Comparison of ENCODE assay signal across 12 cellular contexts in genomic region chr10:513393-513792, GRCh38.
DNase-seq lines count a peak whose midpoint lies in the region; ATAC-seq and TF ChIP-seq lines count a peak whose summit lies in the region.
"Had no signal": no experiment of that assay in that cellular context is flagged by ENCODE, and none has a peak within 500 bp of the region (broad histone marks: within the 10 kb centered on the region; RNA-seq: fewer than 3 reads in every experiment).

No MANE protein-coding gene starts in this region.

- 97% methylated on average over 18 of the region's 18 CpGs for WGBS in mesenchymal stem cell

- peaks cover 0 to 9% of the 10 kb centered on the region in 2 donors for H3K27me3 Mint-ChIP-seq in T-cell

- no peaks in the 10 kb centered on the region for H3K9me3 ChIP-seq in left ventricle myocardium inferior (replicated peaks)
- H3K9me3 ChIP-seq in Peyer's patch, result no peaks in the 10 kb centered on the region
- no peaks in the 10 kb centered on the region for H3K9me3 ChIP-seq in mesenchymal stem cell (ENCODE audit: control insufficient read depth, low read length)
- no peaks in the 10 kb centered on the region for H3K9me3 ChIP-seq in upper lobe of right lung
- H3K9me3 ChIP-seq: vagina had no signal

- peak overlapping the region; percentile 43 for H4K91ac ChIP-seq in mesenchymal stem cell (ENCODE audit: low read length)

- H3K4me3 ChIP-seq in left ventricle myocardium inferior (no peak overlapping the region), Peyer's patch (peak overlapping the region in 3 of 4 donors; percentile 20 to 43 (median 27)), mesenchymal stem cell (ENCODE audit: insufficient read depth in 1 of 2, low read depth in 1 of 2, low read length in 2 of 2) (no peak overlapping the region), upper lobe of right lung (peak overlapping the region; percentile 28)
- H3K4me3 ChIP-seq: cardiac muscle cell, vagina had no signal

- H2BK120ac ChIP-seq in mesenchymal stem cell (ENCODE audit: low read depth, low read length), result no peak overlapping the region

- H3K79me1 ChIP-seq in mesenchymal stem cell (replicated peaks; ENCODE audit: low read length, poor library complexity, severe bottlenecking), result peaks cover 47% of the 10 kb centered on the region

- peak overlapping the region; percentile 29 for H4K8ac ChIP-seq in mesenchymal stem cell (ENCODE audit: low read length)

- no peak overlapping the region for H3K9ac ChIP-seq in mesenchymal stem cell (ENCODE audit: low read length)

- CTCF ChIA-PET in T-cell (lab: Charles Lee), result interaction anchor here (0.6 to 0.7 kb wide), 4 partner anchors 11 to 197 kb away, joined by 3 to 7 read pairs (median 5); no protein-coding TSS in a partner anchor

- DNase-seq in cardiac septum (ENCODE audit: low spot score) (peak; percentile 72), left ventricle myocardium inferior (no peak), Peyer's patch (peak in 2 of 3 donors; percentile 66 to 74), mesenchymal stem cell (no peak), upper lobe of right lung (peak; percentile 69), foreskin keratinocyte (no peak), T-cell (no peak), SIG-M5 (lab: John Stamatoyannopoulos, UW) (no peak)
- DNase-seq: activated CD4-positive, CD25-positive, alpha-beta regulatory T cell treated with anti-CD3 and anti-CD28 coated beads, Interleukin-2, amount 50 U/mL, for 72 hours had no signal

- POLR2A ChIA-PET in T-cell (lab: Charles Lee), result no interaction called here

- H3K4me1 Mint-ChIP-seq in T-cell, result peaks cover 13 to 21% (median 21%) of the 10 kb centered on the region in 3 donors

- peak overlapping the region in 1 of 2 experiments; percentile 50 for H3K14ac ChIP-seq in mesenchymal stem cell (ENCODE audit: low read length in 2 of 2)

- H3K36me3 Mint-ChIP-seq in T-cell, result no peaks in the 10 kb centered on the region

- no peak overlapping the region for H3K27ac Mint-ChIP-seq in T-cell

- ATAC-seq in upper lobe of right lung (peak; percentile 52), foreskin keratinocyte (no peak), T-cell (replicated peaks in 1 of 4) (no peak)

- intact Hi-C loops in cardiac septum (cut with DNase I), result loop anchor here (5.0 to 10.0 kb wide), 2 partner anchors 101 to 274 kb away; no protein-coding TSS in a partner anchor
- intact Hi-C loops in left ventricle myocardium inferior (cut with micrococcal nuclease), result no loop called here
- intact Hi-C loops in upper lobe of right lung (cut with DNase I), result no loop called here

- no peak overlapping the region for H2AFZ ChIP-seq in mesenchymal stem cell (ENCODE audit: low read depth, low read length)

- no peak overlapping the region for H2AK5ac ChIP-seq in mesenchymal stem cell (ENCODE audit: low read length, severe bottlenecking)

- H2BK5ac ChIP-seq in mesenchymal stem cell (ENCODE audit: low read depth, low read length, poor library complexity, severe bottlenecking), result no peak overlapping the region

- H3K27ac ChIP-seq in left ventricle myocardium inferior (replicated peaks) (no peak overlapping the region), Peyer's patch (peak overlapping the region in 3 of 4 donors; percentile 24 to 60 (median 45)), mesenchymal stem cell (ENCODE audit: low read length, poor library complexity, severe bottlenecking) (no peak overlapping the region), upper lobe of right lung (peak overlapping the region; percentile 45), foreskin keratinocyte (no peak overlapping the region)
- H3K27ac ChIP-seq: cardiac muscle cell, vagina had no signal

- peak overlapping the region in 1 of 2 experiments; percentile 6 for H2BK12ac ChIP-seq in mesenchymal stem cell (ENCODE audit: low read length in 2 of 2)

- no peak for TF ChIP-seq POLR2A in Peyer's patch (IDR thresholded peaks at IDR 0.05)

- TF ChIP-seq CTCF in left ventricle myocardium inferior (IDR thresholded peaks at IDR 0.05; ENCODE audit: borderline replicate concordance) (no peak), Peyer's patch (IDR thresholded peaks at IDR 0.05) (peak in 1 of 6 experiments; percentile 4), upper lobe of right lung (IDR thresholded peaks at IDR 0.05) (no peak), foreskin keratinocyte (conservative IDR thresholded peaks at IDR 0.05) (no peak)

- H3K9me3 Mint-ChIP-seq in T-cell, result no peaks in the 10 kb centered on the region
- H3K9me3 Mint-ChIP-seq: neural crest cell had no signal

- H3K4me1 ChIP-seq in left ventricle myocardium inferior (peaks cover 55% of the 10 kb centered on the region), Peyer's patch (peaks cover 0 to 34% (median 0%) of the 10 kb centered on the region in 4 donors), mesenchymal stem cell (ENCODE audit: control insufficient read depth, insufficient read depth, low read depth, low read length) (peaks cover 16% of the 10 kb centered on the region), upper lobe of right lung (peaks cover 10% of the 10 kb centered on the region), foreskin keratinocyte (no peaks in the 10 kb centered on the region)

- H3K18ac ChIP-seq in mesenchymal stem cell (ENCODE audit: low read depth in 1 of 2, low read length in 2 of 2), result no peak overlapping the region

- peak overlapping the region in 1 of 3 donors; percentile 26 for H3K4me3 Mint-ChIP-seq in T-cell
- H3K4me3 Mint-ChIP-seq: neural crest cell had no signal

- no peak overlapping the region for H3K23ac ChIP-seq in mesenchymal stem cell (ENCODE audit: low read length in 2 of 2)

- no peak overlapping the region for H3K4ac ChIP-seq in mesenchymal stem cell (ENCODE audit: low read depth in 1 of 2, low read length in 2 of 2)

- no peak overlapping the region for H3K4me2 ChIP-seq in mesenchymal stem cell (ENCODE audit: low read length, poor library complexity, severe bottlenecking)

- H3K36me3 ChIP-seq in left ventricle myocardium inferior (no peaks in the 10 kb centered on the region), Peyer's patch (no peaks in the 10 kb centered on the region), mesenchymal stem cell (ENCODE audit: control insufficient read depth in 1 of 2, insufficient read depth in 2 of 2, low read depth in 1 of 2, low read length in 2 of 2) (peaks cover 7 to 27% of the 10 kb centered on the region in 2 experiments), upper lobe of right lung (no peaks in the 10 kb centered on the region)
- H3K36me3 ChIP-seq: cardiac muscle cell, vagina had no signal

- H3K27me3 ChIP-seq in left ventricle myocardium inferior (ENCODE audit: low read depth) (no peaks in the 10 kb centered on the region), Peyer's patch (no peaks in the 10 kb centered on the region), mesenchymal stem cell (ENCODE audit: control insufficient read depth in 1 of 2, insufficient read depth in 1 of 2, low read length in 2 of 2) (no peaks in the 10 kb centered on the region), upper lobe of right lung (no peaks in the 10 kb centered on the region), foreskin keratinocyte (no peaks in the 10 kb centered on the region)
- H3K27me3 ChIP-seq: cardiac muscle cell, vagina had no signal

- no peak overlapping the region for H2BK15ac ChIP-seq in mesenchymal stem cell (ENCODE audit: low read depth, poor library complexity, severe bottlenecking)

Comparison
In these comparisons a context has a peak if more than half of its experiments do, and no peak if none do; other contexts are left out.
1. DNase-seq: peak in cardiac septum (single experiment), Peyer's patch (2 of 3) and upper lobe of right lung (single experiment); none in left ventricle myocardium inferior (single experiment), mesenchymal stem cell (single experiment), foreskin keratinocyte (0 of 2), T-cell (0 of 34) and SIG-M5 (single experiment).
2. H3K27ac ChIP-seq: peak in Peyer's patch (3 of 4) and upper lobe of right lung (single experiment); none in left ventricle myocardium inferior (single experiment), mesenchymal stem cell (single experiment) and foreskin keratinocyte (single experiment).
3. H3K4me3 ChIP-seq: peak in Peyer's patch (3 of 4) and upper lobe of right lung (single experiment); none in left ventricle myocardium inferior (single experiment) and mesenchymal stem cell (0 of 2).